10 cellular contexts compared by ENCODE assay signal in the genomic region with DNA sequence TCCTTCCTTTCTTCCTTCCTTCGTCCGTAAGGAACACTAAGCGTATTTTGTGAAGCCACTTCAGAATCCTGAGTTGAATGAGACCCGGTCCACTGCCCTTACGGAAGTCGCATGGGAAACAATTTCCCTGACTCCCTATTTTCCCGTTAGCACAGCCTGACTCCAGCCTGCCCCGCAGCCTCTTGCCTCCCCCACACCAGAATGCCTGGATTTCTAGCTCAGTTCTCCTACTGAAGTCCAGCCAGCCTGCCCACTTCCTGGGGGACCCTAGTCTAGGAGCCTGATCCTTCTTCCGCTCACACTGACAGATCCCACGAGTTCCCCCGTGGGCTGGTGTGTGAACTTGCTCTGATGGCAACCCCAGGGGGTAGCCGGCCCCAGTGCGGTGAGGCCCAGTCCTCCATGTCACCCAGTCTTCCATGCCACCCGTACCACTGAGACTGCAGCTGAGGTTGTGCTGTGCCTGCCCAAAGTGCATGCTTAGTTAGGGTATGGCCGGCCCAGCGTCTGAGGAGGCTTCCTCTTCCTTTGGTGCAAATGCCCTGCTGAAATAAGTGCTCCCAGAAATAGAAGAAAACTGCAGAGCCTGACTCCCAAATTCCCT. TPM values are rescaled to one million over a fixed set of nuclear protein-coding genes. Genes with fewer than 3 reads are reported as not detected.
DNase-seq lines count a peak whose midpoint lies in the region; ATAC-seq, FAIRE-seq and TF ChIP-seq lines count a peak whose summit lies in the region.
"Had no signal": no experiment of that assay in that cellular context is flagged by ENCODE, and none has a peak within 500 bp of the region (broad histone marks: within the 10 kb centered on the region; RNA-seq: fewer than 3 reads in every experiment).

No MANE protein-coding gene starts in this region.

- no peaks in the 10 kb centered on the region for H3K9me2 ChIP-seq in GM23248 (ENCODE audit: insufficient read depth)

- intact Hi-C loops in activated B cell treated with CpG ODN at 0.5 μM for 24 hours (cut with micrococcal nuclease): loop anchor here (1.0 to 5.0 kb wide), 4 partner anchors 35 to 181 kb away; no protein-coding TSS in a partner anchor

- CTCF ChIA-PET in A549 (lab: Yijun Ruan, JAX): interaction anchor here (0.8 to 2.0 kb wide), 12 partner anchors 31 to 180 kb away, joined by 3 to 7 read pairs (median 3); a partner anchor contains a TSS
- CTCF ChIA-PET in activated B cell treated with CpG ODN at 0.5 μM for 24 hours (lab: Charles Lee): interaction anchor here (0.6 to 2.0 kb wide), 12 partner anchors 8 to 215 kb away, joined by 3 to 10 read pairs (median 4); no protein-coding TSS in a partner anchor

- H3K9me3 Mint-ChIP-seq in activated B cell treated with CpG ODN at 0.5 μM for 24 hours (peaks cover 10% of the 10 kb centered on the region), nephron progenitor cell (no peaks in the 10 kb centered on the region)
- H3K9me3 Mint-ChIP-seq: CD8-positive, alpha-beta T cell had no signal

- no peak for TF ChIP-seq POLR2A in A549 (IDR thresholded peaks at IDR 0.05; ENCODE audit: low read length)

- peaks cover 6% of the 10 kb centered on the region; the same call in 1 of the 2 replicates for H3K36me3 ChIP-seq in GM23248 (ENCODE audit: low read depth)

- ATAC-seq in A549 (peak; percentile 43 to 50; a peak in 5 of 6 replicates), activated B cell treated with CpG ODN at 0.5 μM for 24 hours (ENCODE audit: low read depth) (peak; percentile 14)

- H3K27me3 ChIP-seq in GM23248 (replicated peaks; ENCODE audit: insufficient read depth): no peaks in the 10 kb centered on the region

- peaks cover 30% of the 10 kb centered on the region for H3F3A ChIP-seq in GM23248 (ENCODE audit: insufficient read depth)

- H3K4me1 Mint-ChIP-seq in activated B cell treated with CpG ODN at 0.5 μM for 24 hours (peaks cover 9% of the 10 kb centered on the region), nephron progenitor cell (peaks cover 73% of the 10 kb centered on the region)

- no peaks in the 10 kb centered on the region for H3K9me3 ChIP-seq in A549
- H3K9me3 ChIP-seq in GM23248 (ENCODE audit: low read depth): no peaks in the 10 kb centered on the region

- DNase-seq in A549 (ENCODE audit: low read depth in 1 of 2, low spot score in 1 of 2): no peak
- DNase-seq in GM23248: no peak
- DNase-seq in activated B cell treated with CpG ODN at 0.5 μM for 24 hours: no peak
- no peak for DNase-seq in nephron progenitor cell
- DNase-seq in HCEC 1CT: no peak
- no peak for DNase-seq in pons (ENCODE audit: low spot score)
- DNase-seq in SKM-1 treated with dmso at 0.1 percent for 144 hours (lab: John Stamatoyannopoulos, UW; ENCODE audit: unreplicated experiment): no peak
- no peak for DNase-seq in NCI-H524 treated with DMSO at 0.1 percent for 48 hours (lab: John Stamatoyannopoulos, UW)
- DNase-seq: CD8-positive, alpha-beta T cell; NCI-H1417 treated with DMSO at 0.1 percent for 48 hours had no signal

- no peaks in the 10 kb centered on the region for H3K27me3 Mint-ChIP-seq in activated B cell treated with CpG ODN at 0.5 μM for 24 hours
- peaks cover 5% of the 10 kb centered on the region for H3K27me3 Mint-ChIP-seq in nephron progenitor cell (ENCODE audit: low read depth, poor library complexity)

- H3K27ac ChIP-seq in A549: peak overlapping the region; percentile 73 to 80
- peak overlapping the region; percentile 68 for H3K27ac ChIP-seq in GM23248

- H3K27ac Mint-ChIP-seq in activated B cell treated with CpG ODN at 0.5 μM for 24 hours (no peak overlapping the region), nephron progenitor cell (peak overlapping the region; percentile 92)
- H3K27ac Mint-ChIP-seq: CD8-positive, alpha-beta T cell had no signal

- FAIRE-seq in A549 (lab: Jason Lieb, UNC): no peak

- 89% methylated on average over 12 of the region's 16 CpGs for WGBS in A549 (ENCODE audit: missing lambda C conversion rate)
- 97 to 98% methylated on average over 16 of the region's 16 CpGs for WGBS in GM23248 (ENCODE audit: low coverage in 1 of 2, low lambda C conversion rate in 2 of 2, missing lambda C conversion rate in 2 of 2), 2 experiments

- no peak overlapping the region for H2AFZ ChIP-seq in GM23248

- no peak overlapping the region for H3K4me3 ChIP-seq in A549
- H3K4me3 ChIP-seq in GM23248: no peak overlapping the region

- H3K79me2 ChIP-seq in GM23248 (ENCODE audit: insufficient read depth): peaks cover 69% of the 10 kb centered on the region

- H3K36me3 Mint-ChIP-seq in activated B cell treated with CpG ODN at 0.5 μM for 24 hours (ENCODE audit: low read depth) (no peaks in the 10 kb centered on the region), nephron progenitor cell (ENCODE audit: low read depth) (no peaks in the 10 kb centered on the region)
- H3K36me3 Mint-ChIP-seq: CD8-positive, alpha-beta T cell had no signal

- H4K20me1 ChIP-seq in GM23248 (ENCODE audit: insufficient read depth): no peaks in the 10 kb centered on the region

- POLR2A ChIA-PET in A549 (lab: Yijun Ruan, JAX) (interaction anchor here (1.0 kb wide), 1 partner anchor 32 kb away, joined by 3 read pairs; a partner anchor contains a TSS), activated B cell treated with CpG ODN at 0.5 μM for 24 hours (lab: Charles Lee) (interaction anchor here (0.5 to 1.0 kb wide), 4 partner anchors 10 to 192 kb away, joined by 3 to 4 read pairs (median 3); a partner anchor contains a TSS)

- no peak for TF ChIP-seq EP300 in A549 (IDR thresholded peaks at IDR 0.05)

- H3K4me2 ChIP-seq in A549 (peak overlapping the region; percentile 58), GM23248 (ENCODE audit: unreplicated experiment) (peak overlapping the region; percentile 12)

- no peak for TF ChIP-seq CTCF in A549 (IDR thresholded peaks at IDR 0.05)
- TF ChIP-seq CTCF in activated B cell treated with CpG ODN at 0.5 μM for 24 hours (IDR thresholded peaks at IDR 0.05): no peak
- no peak for TF ChIP-seq CTCF in nephron progenitor cell (IDR thresholded peaks at IDR 0.05)

- peak overlapping the region; percentile 0; the same call in 1 of the 2 replicates for H3K9ac ChIP-seq in GM23248

- in situ Hi-C loops in GM23248 (cut with MboI): no loop called here

- TF ChIP-seq RAD21 in A549 (conservative IDR thresholded peaks at IDR 0.05 in 1 of 2, IDR thresholded peaks at IDR 0.05 in 1 of 2): no peak

- H3K4me3 Mint-ChIP-seq in activated B cell treated with CpG ODN at 0.5 μM for 24 hours (no peak overlapping the region), nephron progenitor cell (peak overlapping the region; percentile 10)
- H3K4me3 Mint-ChIP-seq: CD8-positive, alpha-beta T cell had no signal

- H3K4me1 ChIP-seq in A549 (peaks cover 59% of the 10 kb centered on the region), GM23248 (ENCODE audit: insufficient read depth) (peaks cover 47% of the 10 kb centered on the region)

TF ChIP-seq in A549, 52 proteins besides CTCF, POLR2A, EP300 and RAD21:
- TF ChIP-seq NR3C1 (IDR thresholded peaks at IDR 0.05): no peak
- no peak for TF ChIP-seq TP53 (CRISPR knock-in tag; IDR thresholded peaks at IDR 0.05)
- TF ChIP-seq ZFP36 (IDR thresholded peaks at IDR 0.05; ENCODE audit: borderline replicate concordance, partially characterized antibody): no peak
- TF ChIP-seq POLR2AphosphoS2 (conservative IDR thresholded peaks at IDR 0.05; ENCODE audit: low read length): no peak
- TF ChIP-seq EHF (CRISPR knock-in tag; IDR thresholded peaks at IDR 0.05): no peak
- no peak for TF ChIP-seq FOXS1 (CRISPR knock-in tag; IDR thresholded peaks at IDR 0.05)

RNA-seq across cellular contexts. Expression of a gene that starts 31.6 kb away (rescaled TPM):
- polyA plus RNA-seq in A549 (2011; rRNA removed): 38.5 and 40.2 TPM in 2 replicates
- polyA plus RNA-seq in A549 (2012; cell fraction: cytosol; rRNA removed): 22.0 and 29.9 TPM in 2 replicates
- polyA plus RNA-seq in A549 (2012; cell fraction: nucleus; rRNA removed): 21.1 and 25.0 TPM in 2 replicates
- polyA plus RNA-seq in A549 (2017; fragmentation: RNase III; extraction: RNeasy Plus Mini Kit Qiagen cat#74134 plus additional on column Dnase treatment): 32.6 to 41.5 TPM (median 34.5 TPM) in 3 replicates
- polyA minus RNA-seq in A549 (2011; rRNA and poly(A)+ RNA removed): 41.6 and 58.3 TPM in 2 replicates
- total RNA-seq in GM23248 (2014; rRNA removed; shearing (Covaris generic)): 58.7 and 59.2 TPM in 2 replicates
- polyA plus RNA-seq in GM23248 (2016; fragmentation: Nextera tagmentation; extraction: Ambion mirVana): 184 and 194 TPM in 2 replicates
- total RNA-seq in activated B cell treated with CpG ODN at 0.5 μM for 24 hours: 16.7 and 19.1 TPM in 2 replicates
